Comparison of ENCODE assay signal across 9 cellular contexts in genomic region chr1:199173356-199173755, GRCh38.
A peak's percentile ranks its signal among the peaks of the same experiment; 100 is the strongest.
DNase-seq lines count a peak whose midpoint lies in the region; ATAC-seq and TF ChIP-seq lines count a peak whose summit lies in the region.
"Had no signal": no experiment of that assay in that cellular context is flagged by ENCODE, and none has a peak within 500 bp of the region (broad histone marks: within the 10 kb centered on the region; RNA-seq: fewer than 3 reads in every experiment).

No MANE protein-coding gene starts in this region.

- H3K27ac ChIP-seq in upper lobe of left lung = no peak overlapping the region

- ATAC-seq in GM18498 (IDR thresholded peaks at IDR 0.05; ENCODE audit: unreplicated experiment) (peak; percentile 96), GM21717 (IDR thresholded peaks at IDR 0.05; ENCODE audit: unreplicated experiment) (peak; percentile 94), upper lobe of left lung (ENCODE audit: low FRiP score in 2 of 2) (no peak)

- H3K27me3 ChIP-seq in upper lobe of left lung (no peaks in the 10 kb centered on the region), BE2C (no peaks in the 10 kb centered on the region)
- H3K27me3 ChIP-seq: heart right ventricle had no signal

- TF ChIP-seq POLR2A in upper lobe of left lung (IDR thresholded peaks at IDR 0.05) = no peak

- H3K4me1 ChIP-seq in upper lobe of left lung = no peaks in the 10 kb centered on the region
- no peaks in the 10 kb centered on the region for H3K4me1 ChIP-seq in BE2C

- no peak for TF ChIP-seq CTCF in fibroblast of the aortic adventitia (IDR thresholded peaks at IDR 0.05; ENCODE audit: insufficient read depth, low read length)
- TF ChIP-seq CTCF in upper lobe of left lung (IDR thresholded peaks at IDR 0.05) = no peak
- TF ChIP-seq CTCF in BE2C (IDR thresholded peaks at IDR 0.05; ENCODE audit: low read depth, low read length) = no peak

- no peak overlapping the region for H3K4me3 ChIP-seq in fibroblast of the aortic adventitia (ENCODE audit: low read depth, low read length)
- no peak overlapping the region for H3K4me3 ChIP-seq in upper lobe of left lung
- H3K4me3 ChIP-seq in BE2C (ENCODE audit: low read depth, low read length) = no peak overlapping the region
- H3K4me3 ChIP-seq: heart right ventricle had no signal

- no peaks in the 10 kb centered on the region for H3K9me3 ChIP-seq in upper lobe of left lung
- no peaks in the 10 kb centered on the region for H3K9me3 ChIP-seq in BE2C
- H3K9me3 ChIP-seq: heart right ventricle had no signal

- TF ChIP-seq EP300 in upper lobe of left lung (IDR thresholded peaks at IDR 0.05) = no peak

- H3K36me3 ChIP-seq in upper lobe of left lung (no peaks in the 10 kb centered on the region), BE2C (no peaks in the 10 kb centered on the region)
- H3K36me3 ChIP-seq: heart right ventricle had no signal

- DNase-seq in Kasumi-1 (lab: John Stamatoyannopoulos, UW) (peak; percentile 11 to 30), fibroblast of the aortic adventitia (ENCODE audit: low read depth) (peak; percentile 34), amygdala (lab: John Stamatoyannopoulos, UW) (no peak), HUDEP-2 (lab: John Stamatoyannopoulos, UW; ENCODE audit: unreplicated experiment in 76 of 76) (no peak), upper lobe of left lung (no peak), BE2C (no peak)
- DNase-seq: heart right ventricle had no signal

Comparison
In these comparisons a context has a peak if more than half of its experiments do, and no peak if none do; other contexts are left out.
1. ATAC-seq: peak in GM18498 (single experiment) and GM21717 (single experiment); none in upper lobe of left lung (0 of 2).
2. DNase-seq: peak in Kasumi-1 (2 of 2) and fibroblast of the aortic adventitia (single experiment); none in amygdala (0 of 56), HUDEP-2 (0 of 76), upper lobe of left lung (0 of 2) and BE2C (single experiment).